ENCODE assay signal across 28 cellular contexts in the genomic region with DNA sequence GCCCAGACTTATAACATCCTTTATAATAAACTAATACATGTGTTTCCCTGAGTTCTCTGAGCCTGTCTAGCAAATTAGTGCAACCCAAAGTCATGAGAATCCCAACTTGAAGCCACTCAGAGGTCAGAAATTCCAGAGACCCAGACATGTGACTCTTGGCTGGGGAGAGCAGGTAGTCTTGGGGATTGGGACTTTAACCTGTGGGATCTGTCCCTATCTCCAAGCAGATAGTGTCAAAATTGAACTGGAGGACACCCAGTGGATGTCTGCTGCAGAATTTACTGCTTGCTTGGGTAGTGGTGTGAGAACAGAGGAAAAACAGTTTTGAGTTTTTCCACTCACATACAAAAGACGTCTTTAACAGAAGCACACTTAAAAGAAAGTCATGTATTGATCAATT. TPM values are rescaled to one million over a fixed set of nuclear protein-coding genes. Genes with fewer than 3 reads are reported as not detected.
DNase-seq lines count a peak whose midpoint lies in the region; ATAC-seq, FAIRE-seq and TF ChIP-seq lines count a peak whose summit lies in the region.
"Had no signal": no experiment of that assay in that cellular context is flagged by ENCODE, and none has a peak within 500 bp of the region (broad histone marks: within the 10 kb centered on the region; RNA-seq: fewer than 3 reads in every experiment).

No MANE protein-coding gene starts in this region.

- H3K4me1 ChIP-seq in HUES48 (ENCODE audit: control insufficient read depth, insufficient read depth, low read length) = no peaks in the 10 kb centered on the region
- H3K4me1 ChIP-seq in hepatocyte (ENCODE audit: insufficient read depth) = peaks cover 23% of the 10 kb centered on the region
- peaks cover 3 to 4% of the 10 kb centered on the region in 2 donors for H3K4me1 ChIP-seq in small intestine (ENCODE audit: control insufficient read depth in 2 of 2, insufficient read depth in 1 of 2, low read depth in 1 of 2, low read length in 1 of 2)
- H3K4me1 ChIP-seq: BE2C, BLaER1 had no signal

- peaks cover 41% of the 10 kb centered on the region for H3K36me3 ChIP-seq in HUES48 (ENCODE audit: control insufficient read depth, insufficient read depth, low read length)
- no peaks in the 10 kb centered on the region for H3K36me3 ChIP-seq in hepatocyte (replicated peaks; ENCODE audit: insufficient read depth, low read depth)
- H3K36me3 ChIP-seq in small intestine (ENCODE audit: control insufficient read depth in 2 of 2, insufficient read depth in 2 of 2, low read length in 2 of 2) = no peaks in the 10 kb centered on the region

- ATAC-seq in left lobe of liver (peak; percentile 56), GM18907 (IDR thresholded peaks at IDR 0.05; ENCODE audit: unreplicated experiment) (no peak)
- ATAC-seq: GM12878 had no signal

- 58% methylated on average over 1 of the region's 1 CpG for WGBS in hepatocyte (ENCODE audit: low lambda C conversion rate, missing lambda C conversion rate)
- WGBS in small intestine, 3 donors = 42 to 69% (median 59%) methylated on average over 1 of the region's 1 CpG

- H3K27me3 ChIP-seq in HUES48 (ENCODE audit: control insufficient read depth, insufficient read depth, low read length) (no peaks in the 10 kb centered on the region), hepatocyte (no peaks in the 10 kb centered on the region), small intestine (ENCODE audit: control insufficient read depth in 2 of 2, insufficient read depth in 2 of 2, low read length in 2 of 2) (no peaks in the 10 kb centered on the region)
- H3K27me3 ChIP-seq: BE2C, BLaER1 had no signal

- no peak overlapping the region for H2AFZ ChIP-seq in hepatocyte

- no peak for FAIRE-seq in small intestine (lab: Jason Lieb, UNC)
- FAIRE-seq: A204.1, GM12878, GM12892, GM18507, GM19239 had no signal

- H3K9ac ChIP-seq in HUES48 (ENCODE audit: low read depth, low read length) = no peak overlapping the region
- H3K9ac ChIP-seq: BLaER1 had no signal

- H3K9me2 ChIP-seq in hepatocyte (replicated peaks; ENCODE audit: insufficient read depth) = no peaks in the 10 kb centered on the region

- H4K20me1 ChIP-seq in hepatocyte (ENCODE audit: insufficient read depth, poor library complexity, severe bottlenecking) = no peaks in the 10 kb centered on the region
- H4K20me1 ChIP-seq: BLaER1 had no signal

- H3K27ac ChIP-seq in HUES48 (ENCODE audit: low read depth, low read length) = peak overlapping the region; percentile 18
- H3K27ac ChIP-seq in hepatocyte = peak overlapping the region; percentile 51
- H3K27ac ChIP-seq in small intestine (ENCODE audit: low read depth in 1 of 2, low read length in 1 of 2) = no peak overlapping the region
- H3K27ac ChIP-seq: BLaER1 had no signal

- peaks cover 22% of the 10 kb centered on the region for H3K79me2 ChIP-seq in hepatocyte

- H3K4me2 ChIP-seq in hepatocyte = peak overlapping the region; percentile 18
- H3K4me2 ChIP-seq: BLaER1 had no signal

- TF ChIP-seq CTCF in hepatocyte (IDR thresholded peaks at IDR 0.05; ENCODE audit: poor library complexity) = no peak

- H3K4me3 ChIP-seq in HUES48 (ENCODE audit: low read depth, low read length) (no peak overlapping the region), hepatocyte (no peak overlapping the region), small intestine (ENCODE audit: low read depth in 1 of 2, low read length in 2 of 2) (no peak overlapping the region)
- H3K4me3 ChIP-seq: BLaER1, GM12878 had no signal

- DNase-seq in hepatocyte (ENCODE audit: low spot score) (peak; percentile 37), left lobe of liver (ENCODE audit: low spot score) (no peak), small intestine (peak; percentile 54), HuH-7 (ENCODE audit: low spot score) (no peak), SKM-1 treated with dmso at 0.1 percent for 144 hours (lab: John Stamatoyannopoulos, UW; ENCODE audit: unreplicated experiment) (no peak)
- DNase-seq: 8988T; ACHN; BE2C; C1 segment of cervical spinal cord; CD4-positive, alpha-beta memory T cell; CD4-positive, CD25-positive, alpha-beta regulatory T cell; CD8-positive, alpha-beta memory T cell; COR-L47; DMS 273 treated with DMSO at 0.1 percent for 48 hours; DMS153; DMS53; DMS79; DND-41; EL; GDM1 had no signal

- H3K9me3 ChIP-seq in HUES48 (ENCODE audit: control insufficient read depth, insufficient read depth, low read length) (no peaks in the 10 kb centered on the region), hepatocyte (ENCODE audit: low read depth) (no peaks in the 10 kb centered on the region), small intestine (ENCODE audit: control insufficient read depth, low read depth) (no peaks in the 10 kb centered on the region)
- H3K9me3 ChIP-seq: BE2C, BLaER1 had no signal

RNA-seq across cellular contexts. Expression of gene ELOVL6, which starts 26.4 kb away (rescaled TPM):
- 18.1 and 19.8 TPM in 2 replicates for total RNA-seq in hepatocyte
- polyA plus RNA-seq in hepatocyte = 12.8 and 14.4 TPM in 2 replicates
- total RNA-seq in left lobe of liver = 35.0 TPM
- 10 to 100 TPM in 1 of 3 donors, 1 to 10 TPM in 2; 2.7 to 19.1 (median 2.9) TPM for polyA plus RNA-seq in small intestine

Comparison
In these comparisons a context has a peak if more than half of its experiments do, and no peak if none do; other contexts are left out.
1. H3K27ac ChIP-seq: peak in HUES48 (single experiment) and hepatocyte (single experiment); none in small intestine (0 of 2).
2. DNase-seq: peak in hepatocyte (single experiment) and small intestine (single experiment); none in left lobe of liver (single experiment), HuH-7 (single experiment) and SKM-1 treated with dmso at 0.1 percent for 144 hours (single experiment).